Comparison of ENCODE assay signal across 26 cellular contexts in the genomic region with DNA sequence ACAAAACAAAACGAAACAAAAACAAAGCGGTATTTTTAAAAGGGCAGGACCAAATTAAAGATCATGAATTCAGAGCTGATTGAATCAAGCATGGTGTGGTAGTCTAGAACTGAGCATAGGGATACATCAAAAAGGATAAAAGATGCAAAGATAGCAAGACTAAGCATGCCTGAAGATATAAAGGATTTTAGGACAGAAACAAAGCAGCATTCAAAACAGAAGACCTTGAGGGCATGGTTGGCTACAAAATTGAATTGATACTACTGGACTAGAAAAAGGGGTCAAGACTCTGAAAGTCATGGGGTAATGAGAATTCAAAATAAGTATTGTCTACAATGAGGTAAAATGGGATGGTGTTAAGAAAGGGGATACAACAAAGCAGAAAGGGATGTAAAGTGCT. TPM values are rescaled to one million over a fixed set of nuclear protein-coding genes. Genes with fewer than 3 reads are reported as not detected.
A peak's percentile ranks its signal among the peaks of the same experiment; 100 is the strongest.
DNase-seq lines count a peak whose midpoint lies in the region; ATAC-seq and TF ChIP-seq lines count a peak whose summit lies in the region.
"Had no signal": no experiment of that assay in that cellular context is flagged by ENCODE, and none has a peak within 500 bp of the region (broad histone marks: within the 10 kb centered on the region; RNA-seq: fewer than 3 reads in every experiment).

No MANE protein-coding gene starts in this region.

- in situ Hi-C loops in SK-MEL-5 (cut with HindIII; ENCODE audit: low pct_unique_long_range_greater_than_20kb, low sequenced_read_pairs) = no loop called here

- no peak overlapping the region for H3K4me3 Mint-ChIP-seq in activated CD8-positive, alpha-beta T cell treated with anti-CD3 and anti-CD28 coated beads for 36 hours
- no peak overlapping the region for H3K4me3 Mint-ChIP-seq in activated CD8-positive, alpha-beta T cell treated with anti-CD3 and anti-CD28 coated beads, Interleukin-2, amount 10 ng/mL, durations not matched to agents 7 days and 5 days
- peak overlapping the region; percentile 59 to 80 (median 74) for H3K4me3 Mint-ChIP-seq in CD4-positive, CD25-positive, alpha-beta regulatory T cell
- H3K4me3 Mint-ChIP-seq: CD4-positive, alpha-beta T cell had no signal

- H3K4me1 Mint-ChIP-seq in activated CD8-positive, alpha-beta T cell treated with anti-CD3 and anti-CD28 coated beads for 36 hours (ENCODE audit: low read depth) = peaks cover 19% of the 10 kb centered on the region
- H3K4me1 Mint-ChIP-seq in activated CD8-positive, alpha-beta T cell treated with anti-CD3 and anti-CD28 coated beads, Interleukin-2, amount 10 ng/mL, durations not matched to agents 7 days and 5 days (ENCODE audit: low read depth) = no peaks in the 10 kb centered on the region
- H3K4me1 Mint-ChIP-seq in CD4-positive, CD25-positive, alpha-beta regulatory T cell = peaks cover 8 to 25% (median 14%) of the 10 kb centered on the region in 4 donors

- peak overlapping the region; percentile 16 for H3K27ac Mint-ChIP-seq in activated CD8-positive, alpha-beta T cell treated with anti-CD3 and anti-CD28 coated beads for 36 hours
- no peak overlapping the region for H3K27ac Mint-ChIP-seq in activated CD8-positive, alpha-beta T cell treated with anti-CD3 and anti-CD28 coated beads, Interleukin-2, amount 10 ng/mL, durations not matched to agents 7 days and 5 days
- H3K27ac Mint-ChIP-seq in CD4-positive, CD25-positive, alpha-beta regulatory T cell = peak overlapping the region in 2 of 3 donors; percentile 59 to 72
- H3K27ac Mint-ChIP-seq: CD4-positive, alpha-beta T cell had no signal

- peaks cover 12% of the 10 kb centered on the region for H3K36me3 ChIP-seq in CD4-positive, CD25-positive, alpha-beta regulatory T cell (ENCODE audit: control insufficient read depth, insufficient read depth, low read length)
- H3K36me3 ChIP-seq in heart left ventricle = peaks cover 0 to 59% (median 6%) of the 10 kb centered on the region in 9 donors

- TF ChIP-seq CTCF in activated CD8-positive, alpha-beta T cell treated with anti-CD3 and anti-CD28 coated beads for 36 hours (IDR thresholded peaks at IDR 0.05) = no peak
- no peak for TF ChIP-seq CTCF in heart left ventricle (IDR thresholded peaks at IDR 0.05)

- peaks cover 23% of the 10 kb centered on the region for H3K36me3 Mint-ChIP-seq in activated CD8-positive, alpha-beta T cell treated with anti-CD3 and anti-CD28 coated beads for 36 hours (ENCODE audit: low read depth)
- peaks cover 31% of the 10 kb centered on the region for H3K36me3 Mint-ChIP-seq in activated CD8-positive, alpha-beta T cell treated with anti-CD3 and anti-CD28 coated beads, Interleukin-2, amount 10 ng/mL, durations not matched to agents 7 days and 5 days (ENCODE audit: low read depth)
- H3K36me3 Mint-ChIP-seq in CD4-positive, CD25-positive, alpha-beta regulatory T cell = peaks cover 11% of the 10 kb centered on the region

- TF ChIP-seq POLR2A in heart left ventricle (IDR thresholded peaks at IDR 0.05) = no peak

- H3K27ac ChIP-seq in CD4-positive, CD25-positive, alpha-beta regulatory T cell (ENCODE audit: insufficient read depth, low read length, poor library complexity, severe bottlenecking) = no peak overlapping the region
- no peak overlapping the region for H3K27ac ChIP-seq in heart left ventricle
- H3K27ac ChIP-seq: BLaER1, PC-9, SJSA1 had no signal

- DNase-seq in activated CD8-positive, alpha-beta T cell treated with anti-CD3 and anti-CD28 coated beads for 36 hours = no peak
- no peak for DNase-seq in activated CD8-positive, alpha-beta T cell treated with anti-CD3 and anti-CD28 coated beads, Interleukin-2, amount 10 ng/mL, durations not matched to agents 7 days and 5 days
- no peak for DNase-seq in CD4-positive, CD25-positive, alpha-beta regulatory T cell
- DNase-seq in SK-MEL-5 (ENCODE audit: low read depth, low spot score) = peak; percentile 78
- DNase-seq in epidermal melanocyte (ENCODE audit: insufficient read length, low spot score) = peak; percentile 33
- no peak for DNase-seq in NCI-H2029 treated with DMSO at 0.1 percent for 48 hours (lab: John Stamatoyannopoulos, UW)
- no peak for DNase-seq in heart left ventricle
- DNase-seq: CD4-positive, alpha-beta T cell; COR-L47; GOT3; KBM-7; MV-4-11; NCI-H1105; NCI-H1436 treated with DMSO at 0.1 percent for 48 hours; NCI-H187 treated with DMSO at 0.1 percent for 48 hours; NCI-H446 treated with DMSO at 0.1 percent for 48 hours; NCI-H526; NCI-H82; PC-9; Right ventricle myocardium superior; RPMI8226 had no signal

- CTCF ChIA-PET in activated CD8-positive, alpha-beta T cell treated with anti-CD3 and anti-CD28 coated beads for 36 hours (lab: Charles Lee) = no interaction called here
- CTCF ChIA-PET in activated CD8-positive, alpha-beta T cell treated with anti-CD3 and anti-CD28 coated beads, Interleukin-2, amount 10 ng/mL, durations not matched to agents 7 days and 5 days (lab: Charles Lee) = no interaction called here

- no peak for ATAC-seq in activated CD8-positive, alpha-beta T cell treated with anti-CD3 and anti-CD28 coated beads for 36 hours
- no peak for ATAC-seq in activated CD8-positive, alpha-beta T cell treated with anti-CD3 and anti-CD28 coated beads, Interleukin-2, amount 10 ng/mL, durations not matched to agents 7 days and 5 days
- ATAC-seq in CD4-positive, CD25-positive, alpha-beta regulatory T cell (ENCODE audit: low read depth in 2 of 2) = peak in 1 of 2 donors; percentile 31
- ATAC-seq in heart left ventricle = no peak

- POLR2A ChIA-PET in activated CD8-positive, alpha-beta T cell treated with anti-CD3 and anti-CD28 coated beads for 36 hours (lab: Charles Lee) = no interaction called here
- POLR2A ChIA-PET in activated CD8-positive, alpha-beta T cell treated with anti-CD3 and anti-CD28 coated beads, Interleukin-2, amount 10 ng/mL, durations not matched to agents 7 days and 5 days (lab: Charles Lee) = no interaction called here

- H3K9me3 Mint-ChIP-seq in activated CD8-positive, alpha-beta T cell treated with anti-CD3 and anti-CD28 coated beads for 36 hours = no peaks in the 10 kb centered on the region
- no peaks in the 10 kb centered on the region for H3K9me3 Mint-ChIP-seq in activated CD8-positive, alpha-beta T cell treated with anti-CD3 and anti-CD28 coated beads, Interleukin-2, amount 10 ng/mL, durations not matched to agents 7 days and 5 days (ENCODE audit: insufficient read depth)
- no peaks in the 10 kb centered on the region for H3K9me3 Mint-ChIP-seq in CD4-positive, CD25-positive, alpha-beta regulatory T cell
- H3K9me3 Mint-ChIP-seq: CD4-positive, alpha-beta T cell had no signal

- WGBS in heart left ventricle, 4 donors = 73 to 89% (median 88%) methylated on average over 2 of the region's 2 CpGs

- intact Hi-C loops in activated CD8-positive, alpha-beta T cell treated with anti-CD3 and anti-CD28 coated beads for 36 hours (cut with micrococcal nuclease) = no loop called here
- intact Hi-C loops in heart left ventricle (cut with DNase I) = no loop called here

- peak overlapping the region; percentile 51 for H3K4me3 ChIP-seq in CD4-positive, CD25-positive, alpha-beta regulatory T cell (ENCODE audit: low read depth, low read length)
- H3K4me3 ChIP-seq in heart left ventricle = no peak overlapping the region
- H3K4me3 ChIP-seq: BLaER1, HAP-1, PC-9, SJSA1 had no signal

- no peaks in the 10 kb centered on the region for H3K27me3 Mint-ChIP-seq in activated CD8-positive, alpha-beta T cell treated with anti-CD3 and anti-CD28 coated beads for 36 hours
- no peaks in the 10 kb centered on the region for H3K27me3 Mint-ChIP-seq in activated CD8-positive, alpha-beta T cell treated with anti-CD3 and anti-CD28 coated beads, Interleukin-2, amount 10 ng/mL, durations not matched to agents 7 days and 5 days (ENCODE audit: low read depth)
- H3K27me3 Mint-ChIP-seq in CD4-positive, CD25-positive, alpha-beta regulatory T cell = no peaks in the 10 kb centered on the region
- H3K27me3 Mint-ChIP-seq: CD4-positive, alpha-beta T cell had no signal

- no peaks in the 10 kb centered on the region for H3K9me3 ChIP-seq in CD4-positive, CD25-positive, alpha-beta regulatory T cell (ENCODE audit: control insufficient read depth in 2 of 2, low read length in 2 of 2)
- peaks cover 0 to 7% (median 0%) of the 10 kb centered on the region in 12 donors for H3K9me3 ChIP-seq in heart left ventricle
- H3K9me3 ChIP-seq: BLaER1, HAP-1, SJSA1 had no signal

- H3K4me1 ChIP-seq in CD4-positive, CD25-positive, alpha-beta regulatory T cell (ENCODE audit: control insufficient read depth, insufficient read depth, low read length, poor library complexity, severe bottlenecking) = no peaks in the 10 kb centered on the region
- no peaks in the 10 kb centered on the region for H3K4me1 ChIP-seq in heart left ventricle
- H3K4me1 ChIP-seq: BLaER1, HAP-1, SJSA1 had no signal

- H3K27me3 ChIP-seq in CD4-positive, CD25-positive, alpha-beta regulatory T cell (ENCODE audit: control insufficient read depth, insufficient read depth, low read length) = no peaks in the 10 kb centered on the region
- H3K27me3 ChIP-seq in heart left ventricle = no peaks in the 10 kb centered on the region
- H3K27me3 ChIP-seq: SJSA1 had no signal

RNA-seq across cellular contexts. Expression of a gene that starts 41.6 kb away (rescaled TPM):
- total RNA-seq in activated CD8-positive, alpha-beta T cell treated with anti-CD3 and anti-CD28 coated beads for 36 hours = 10 to 100 TPM; 28.2 to 28.8 TPM
- total RNA-seq in activated CD8-positive, alpha-beta T cell treated with anti-CD3 and anti-CD28 coated beads, Interleukin-2, amount 10 ng/mL, durations not matched to agents 7 days and 5 days = 10 to 100 TPM; 31.6 to 32.7 TPM
- 7.9 TPM for total RNA-seq in CD4-positive, CD25-positive, alpha-beta regulatory T cell
- 10 to 100 TPM; 29.0 to 33.1 (median 31.5) TPM for polyA plus RNA-seq in CD4-positive, CD25-positive, alpha-beta regulatory T cell
- total RNA-seq in SK-MEL-5 (2014; rRNA removed; shearing (Covaris generic)) = 0.18 TPM in 1 of 2 replicates, not detected in the other
- polyA plus RNA-seq in SK-MEL-5 (2015; cell fraction: cytosol; rRNA removed) = not detected in 2 replicates
- polyA plus RNA-seq in SK-MEL-5 (2015; cell fraction: nucleus; rRNA removed) = not detected in 2 replicates
- 1 to 10 TPM in 5 of 9 donors, under 1 TPM in 4; 0.32 to 7.9 (median 1.5) TPM for total RNA-seq in heart left ventricle
- polyA plus RNA-seq in heart left ventricle = 1 to 10 TPM in 1 of 2 donors, under 1 TPM in 1; 0.23 to 5.8 TPM
- total RNA-seq: LHCN-M2, MCF 10A had no signal

RNA-seq across cellular contexts. Expression of a gene that starts 47.7 kb away (rescaled TPM):
- total RNA-seq in activated CD8-positive, alpha-beta T cell treated with anti-CD3 and anti-CD28 coated beads for 36 hours = 10 to 100 TPM; 51.5 to 54.3 TPM
- total RNA-seq in activated CD8-positive, alpha-beta T cell treated with anti-CD3 and anti-CD28 coated beads, Interleukin-2, amount 10 ng/mL, durations not matched to agents 7 days and 5 days = 10 to 100 TPM; 43.4 to 47.6 TPM
- 19.3 TPM for total RNA-seq in CD4-positive, CD25-positive, alpha-beta regulatory T cell
- polyA plus RNA-seq in CD4-positive, CD25-positive, alpha-beta regulatory T cell = 10 to 100 TPM; 26.7 to 32.0 (median 28.7) TPM
- 71.0 and 77.5 TPM in 2 replicates for total RNA-seq in SK-MEL-5 (2014; rRNA removed; shearing (Covaris generic))
- 77.6 and 89.2 TPM in 2 replicates for polyA plus RNA-seq in SK-MEL-5 (2015; cell fraction: cytosol; rRNA removed)
- 30.2 and 43.9 TPM in 2 replicates for polyA plus RNA-seq in SK-MEL-5 (2015; cell fraction: nucleus; rRNA removed)
- total RNA-seq in heart left ventricle = 100 to 1,000 TPM in 6 of 9 donors, 10 to 100 TPM in 3; 73.7 to 146 (median 109) TPM
- 100 to 1,000 TPM in 1 of 2 donors, 10 to 100 TPM in 1; 86.7 to 164 TPM for polyA plus RNA-seq in heart left ventricle

RNA-seq across cellular contexts. Expression of a gene that starts 55.3 kb away (rescaled TPM):
- total RNA-seq in activated CD8-positive, alpha-beta T cell treated with anti-CD3 and anti-CD28 coated beads for 36 hours = 1 to 10 TPM; 5.4 to 5.8 TPM
- 1 to 10 TPM; 5.0 to 5.9 TPM for total RNA-seq in activated CD8-positive, alpha-beta T cell treated with anti-CD3 and anti-CD28 coated beads, Interleukin-2, amount 10 ng/mL, durations not matched to agents 7 days and 5 days
- total RNA-seq in CD4-positive, CD25-positive, alpha-beta regulatory T cell = 8.9 TPM
- polyA plus RNA-seq in CD4-positive, CD25-positive, alpha-beta regulatory T cell = 1 to 10 TPM; 3.0 to 5.1 (median 3.7) TPM
- 10.2 and 10.5 TPM in 2 replicates for total RNA-seq in SK-MEL-5 (2014; rRNA removed; shearing (Covaris generic))
- polyA plus RNA-seq in SK-MEL-5 (2015; cell fraction: cytosol; rRNA removed) = 6.6 and 10.6 TPM in 2 replicates
- 15.7 and 15.8 TPM in 2 replicates for polyA plus RNA-seq in SK-MEL-5 (2015; cell fraction: nucleus; rRNA removed)
- total RNA-seq in heart left ventricle = 1 to 10 TPM; 1.3 to 2.6 (median 1.8) TPM
- polyA plus RNA-seq in heart left ventricle = under 1 TPM; 0.67 to 0.72 TPM

Comparison
In these comparisons a context has a peak if more than half of its experiments do, and no peak if none do; other contexts are left out.
1. DNase-seq: peak in SK-MEL-5 (single experiment) and epidermal melanocyte (single experiment); none in activated CD8-positive, alpha-beta T cell treated with anti-CD3 and anti-CD28 coated beads for 36 hours (single experiment), activated CD8-positive, alpha-beta T cell treated with anti-CD3 and anti-CD28 coated beads, Interleukin-2, amount 10 ng/mL, durations not matched to agents 7 days and 5 days (single experiment), CD4-positive, CD25-positive, alpha-beta regulatory T cell (0 of 3), NCI-H2029 treated with DMSO at 0.1 percent for 48 hours (single experiment) and heart left ventricle (0 of 5).
2. H3K4me3 Mint-ChIP-seq: peak in CD4-positive, CD25-positive, alpha-beta regulatory T cell (4 of 4); none in activated CD8-positive, alpha-beta T cell treated with anti-CD3 and anti-CD28 coated beads for 36 hours (single experiment) and activated CD8-positive, alpha-beta T cell treated with anti-CD3 and anti-CD28 coated beads, Interleukin-2, amount 10 ng/mL, durations not matched to agents 7 days and 5 days (single experiment).